Comparison of ENCODE assay signal across 1 cellular context in genomic region chrX:107541244-107541643, GRCh38.
TF ChIP-seq lines count a peak whose summit lies in the region.

No MANE protein-coding gene starts in this region.

TF ChIP-seq in IMR-90, 13 proteins besides CTCF, POLR2A, EP300 and RAD21 (continued from another document):
- TF ChIP-seq CEBPB (IDR thresholded peaks at IDR 0.05; ENCODE audit: low read depth, low read length) (no peak), RCOR1 (IDR thresholded peaks at IDR 0.05; ENCODE audit: insufficient replicate concordance, low read length) (no peak), USF2 (IDR thresholded peaks at IDR 0.05; ENCODE audit: low read depth, low read length) (no peak), BHLHE40 (IDR thresholded peaks at IDR 0.05; ENCODE audit: low read depth, low read length) (no peak), NFE2L2 (IDR thresholded peaks at IDR 0.05; ENCODE audit: low read depth, low read length) (no peak), RFX5 (IDR thresholded peaks at IDR 0.05; ENCODE audit: low read depth, low read length) (no peak), MXI1 (IDR thresholded peaks at IDR 0.05; ENCODE audit: borderline replicate concordance, low read depth, low read length) (no peak), CHD1 (IDR thresholded peaks at IDR 0.05; ENCODE audit: low read depth, low read length) (no peak), MAZ (IDR thresholded peaks at IDR 0.05; ENCODE audit: borderline replicate concordance, low read depth, low read length) (no peak), MAFK (IDR thresholded peaks at IDR 0.05; ENCODE audit: low read depth, low read length) (no peak)
